ENCODE assay signal across 17 cellular contexts in the genomic region with DNA sequence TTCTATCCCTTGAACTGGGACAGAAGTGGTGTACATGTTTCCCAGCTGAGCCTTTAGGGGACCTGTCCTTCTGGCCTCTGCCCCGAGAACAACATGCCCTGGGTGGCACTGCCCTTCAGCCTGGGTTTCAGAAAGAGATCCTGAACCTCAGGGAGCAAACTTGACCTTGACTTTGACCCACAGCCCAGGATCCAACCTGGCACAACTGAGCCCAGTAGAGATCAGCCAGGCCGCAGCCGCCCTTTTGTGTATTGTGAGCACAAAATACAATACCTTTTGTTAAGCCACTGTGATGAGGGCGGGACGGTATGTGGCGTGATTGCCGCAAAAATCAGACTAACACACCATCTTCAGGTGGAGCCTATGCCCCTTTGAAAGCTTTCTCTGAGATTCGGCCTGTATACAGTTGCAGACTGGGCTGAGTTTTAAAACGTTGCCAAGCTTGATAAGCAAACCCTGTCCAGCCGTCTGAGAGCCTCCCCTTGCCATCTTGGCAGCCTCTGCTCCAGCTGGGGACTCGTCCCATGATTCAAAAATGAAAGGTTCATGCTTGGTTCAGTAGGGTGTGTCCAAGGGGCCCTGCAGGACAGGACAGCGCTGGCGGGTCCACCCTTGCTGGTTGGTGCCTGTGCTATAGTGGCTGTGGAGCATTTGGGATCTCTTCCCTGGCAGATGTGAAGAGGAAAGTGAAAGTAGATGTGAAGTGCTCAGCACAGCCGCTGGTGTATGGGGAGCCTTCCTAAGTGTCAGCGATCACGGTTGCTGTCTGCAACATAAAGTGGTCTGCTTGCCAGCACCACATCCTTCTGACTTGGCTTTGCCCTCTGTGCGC. TPM values are rescaled to one million over a fixed set of nuclear protein-coding genes. Genes with fewer than 3 reads are reported as not detected.
DNase-seq lines count a peak whose midpoint lies in the region; ATAC-seq and TF ChIP-seq lines count a peak whose summit lies in the region.
"Had no signal": no experiment of that assay in that cellular context is flagged by ENCODE, and none has a peak within 500 bp of the region (broad histone marks: within the 10 kb centered on the region; RNA-seq: fewer than 3 reads in every experiment).

No MANE protein-coding gene starts in this region.

- peak overlapping the region; percentile 27 for H3K9ac ChIP-seq in IMR-90 (ENCODE audit: low read depth, low read length)

- H3K79me1 ChIP-seq in IMR-90 (ENCODE audit: low read depth in 1 of 2, low read length in 2 of 2): no peaks in the 10 kb centered on the region

- H3K4ac ChIP-seq in IMR-90 (ENCODE audit: low read depth, low read length): peak overlapping the region; percentile 66

- dilution Hi-C loops in IMR-90 (cut with HindIII; ENCODE audit: low sequenced_read_pairs, unreplicated experiment): no loop called here

- H2BK20ac ChIP-seq in IMR-90 (ENCODE audit: low read depth, low read length): peak overlapping the region; percentile 75

- DNase-seq in IMR-90 (peak; percentile 64), ascending aorta (ENCODE audit: low spot score in 2 of 2) (peak in 1 of 2 donors; percentile 65), right atrium auricular region (ENCODE audit: low spot score) (no peak), thoracic aorta (ENCODE audit: low spot score) (no peak), D341Med (ENCODE audit: low spot score) (no peak)
- DNase-seq in NK-92 treated with Interleukin-12 subunit alpha and Interleukin-12 subunit beta, amount 100 ng/mL, for 24 hours (lab: John Stamatoyannopoulos, UW): no peak
- no peak for DNase-seq in stimulated activated naive CD8-positive, alpha-beta T cell treated with anti-CD3 and anti-CD28 coated beads, Interleukin-15, Interleukin-2, amounts not matched to agents 100 U/mL and 50 U/mL, for 24 hours
- DNase-seq: activated CD4-positive, alpha-beta T cell treated with anti-CD3 and anti-CD28 coated beads for 36 hours; activated T-cell treated with anti-CD3 and anti-CD28 coated beads, Interleukin-2, amount 50 U/mL, for 72 hours; COR-L47; kidney glomerular epithelial cell; natural killer cell; NCI-H1436; NCI-H446; PC-3; sigmoid colon; T-helper 1 cell had no signal

- peak overlapping the region; percentile 91 for H2AK9ac ChIP-seq in IMR-90 (replicated peaks; ENCODE audit: low read depth, low read length, poor library complexity)

- no peak for TF ChIP-seq POLR2A in IMR-90 (IDR thresholded peaks at IDR 0.05; ENCODE audit: low read depth, low read length)

- H3K56ac ChIP-seq in IMR-90 (ENCODE audit: extremely low read depth, insufficient read depth, low read length): peak overlapping the region; percentile 9; the same call in 1 of the 2 replicates

- H2BK120ac ChIP-seq in IMR-90 (ENCODE audit: low read depth, low read length): peak overlapping the region; percentile 80

- peak overlapping the region; percentile 90 for H3K14ac ChIP-seq in IMR-90 (replicated peaks; ENCODE audit: low read depth, low read length)

- H2BK5ac ChIP-seq in IMR-90 (ENCODE audit: low read depth, low read length, poor library complexity, severe bottlenecking): peak overlapping the region; percentile 3

- H4K91ac ChIP-seq in IMR-90 (ENCODE audit: insufficient read depth, low read depth, low read length): peak overlapping the region; percentile 77

- in situ Hi-C loops in IMR-90 (cut with MboI; ENCODE audit: low sequenced_read_pairs): no loop called here

- H3K9me1 ChIP-seq in IMR-90 (ENCODE audit: insufficient read depth, low read length): peaks cover 4% of the 10 kb centered on the region; the same call in 1 of the 2 replicates

- H2BK15ac ChIP-seq in IMR-90 (ENCODE audit: low read depth, low read length): peak overlapping the region; percentile 66; the same call in 2 of the 3 replicates

- H3K36me3 ChIP-seq in IMR-90 (ENCODE audit: control insufficient read depth, insufficient read depth, low read length) (no peaks in the 10 kb centered on the region), ascending aorta (no peaks in the 10 kb centered on the region), right atrium auricular region (no peaks in the 10 kb centered on the region), thoracic aorta (no peaks in the 10 kb centered on the region)
- H3K36me3 ChIP-seq: sigmoid colon had no signal

- peak overlapping the region; percentile 95 for H3K4me2 ChIP-seq in IMR-90 (ENCODE audit: low read depth, low read length)

- intact Hi-C loops in IMR-90 (cut with micrococcal nuclease): no loop called here
- intact Hi-C loops in ascending aorta (cut with DNase I): loop anchor here (5.0 kb wide), 1 partner anchor 34 kb away; no protein-coding TSS in a partner anchor

- BruUV-seq in IMR-90 (replicated peaks; lab: Mats Ljungman, UMichigan): no TSS peak

- peak overlapping the region; percentile 70 to 74; a peak in 3 of 4 replicates for H4K8ac ChIP-seq in IMR-90 (ENCODE audit: low read depth in 2 of 2, low read length in 2 of 2)

- 64% methylated on average over 2 of the region's 17 CpGs; no CpG with 5 or more reads in 1 of the 2 experiments for WGBS in IMR-90 (ENCODE audit: extremely low coverage in 2 of 2, insufficient read length in 1 of 2), 2 experiments

- ATAC-seq in IMR-90 (ENCODE audit: low read depth): peak; percentile 95
- no peak for ATAC-seq in thoracic aorta (ENCODE audit: insufficient number of reproducible peaks, low FRiP score, low read depth)
- no peak for ATAC-seq in stimulated activated naive CD8-positive, alpha-beta T cell treated with anti-CD3 and anti-CD28 coated beads, Interleukin-15, Interleukin-2, amounts not matched to agents 100 U/mL and 50 U/mL, for 24 hours
- ATAC-seq: activated CD4-positive, alpha-beta T cell treated with anti-CD3 and anti-CD28 coated beads for 36 hours; activated T-cell treated with anti-CD3 and anti-CD28 coated beads, Interleukin-2, amount 50 U/mL, for 72 hours; natural killer cell; PC-3 had no signal

- H3K4me3 ChIP-seq in IMR-90 (ENCODE audit: insufficient read depth, low read depth, low read length): peak overlapping the region; percentile 16
- H3K4me3 ChIP-seq in ascending aorta: peak overlapping the region; percentile 32 to 60
- H3K4me3 ChIP-seq in right atrium auricular region: peak overlapping the region; percentile 1 to 29
- H3K4me3 ChIP-seq in thoracic aorta: peak overlapping the region; percentile 66

- POLR2A ChIA-PET in IMR-90 (lab: Charles Lee; ENCODE audit: unreplicated experiment): no interaction called here

- H3K9me3 ChIP-seq in IMR-90 (ENCODE audit: control insufficient read depth, insufficient read depth, low read length): peaks cover 4% of the 10 kb centered on the region; the same call in 1 of the 2 replicates
- H3K9me3 ChIP-seq in ascending aorta: no peaks in the 10 kb centered on the region
- H3K9me3 ChIP-seq in right atrium auricular region: no peaks in the 10 kb centered on the region
- H3K9me3 ChIP-seq in thoracic aorta: no peaks in the 10 kb centered on the region
- H3K9me3 ChIP-seq: sigmoid colon had no signal

- TF ChIP-seq RAD21 in IMR-90 (IDR thresholded peaks at IDR 0.05; ENCODE audit: low read length): no peak

- H3K18ac ChIP-seq in IMR-90 (ENCODE audit: low read depth, low read length): peak overlapping the region; percentile 72

- peak overlapping the region; percentile 81 for H3K23ac ChIP-seq in IMR-90 (ENCODE audit: low read depth, low read length)

- peak overlapping the region; percentile 75 for H4K5ac ChIP-seq in IMR-90 (ENCODE audit: low read depth, low read length)

- H3K27ac ChIP-seq in IMR-90 (ENCODE audit: insufficient read depth, low read length) (no peak overlapping the region; the same call in 1 of the 2 replicates), ascending aorta (peak overlapping the region; percentile 54 to 75), right atrium auricular region (peak overlapping the region; percentile 13 to 24), thoracic aorta (peak overlapping the region; percentile 68 to 75)
- H3K27ac ChIP-seq: sigmoid colon had no signal

- peak overlapping the region; percentile 85 for H2AFZ ChIP-seq in IMR-90 (replicated peaks; ENCODE audit: low read length, poor library complexity)

- TF ChIP-seq CTCF in IMR-90 (conservative IDR thresholded peaks at IDR 0.05; ENCODE audit: low read depth, low read length): no peak
- no peak for TF ChIP-seq CTCF in ascending aorta (IDR thresholded peaks at IDR 0.05)
- no peak for TF ChIP-seq CTCF in right atrium auricular region (IDR thresholded peaks at IDR 0.05)
- no peak for TF ChIP-seq CTCF in thoracic aorta (IDR thresholded peaks at IDR 0.05)

- H4K20me1 ChIP-seq in IMR-90 (ENCODE audit: insufficient read depth, low read length): no peaks in the 10 kb centered on the region

- CTCF ChIA-PET in IMR-90 (lab: Yijun Ruan, JAX): interaction anchor here (1.1 kb wide), 1 partner anchor 11 kb away, joined by 3 read pairs; no protein-coding TSS in a partner anchor

- H3K4me1 ChIP-seq in IMR-90 (ENCODE audit: control insufficient read depth, insufficient read depth, low read length) (peaks cover 7% of the 10 kb centered on the region), ascending aorta (peaks cover 0 to 10% of the 10 kb centered on the region in 2 donors), right atrium auricular region (no peaks in the 10 kb centered on the region), thoracic aorta (ENCODE audit: control insufficient read depth in 1 of 2, low read depth in 2 of 2) (peaks cover 4 to 37% of the 10 kb centered on the region in 2 donors)
- H3K4me1 ChIP-seq: sigmoid colon had no signal

- H2AK5ac ChIP-seq in IMR-90 (ENCODE audit: low read depth, low read length): peak overlapping the region; percentile 72

- no peaks in the 10 kb centered on the region for H3K27me3 ChIP-seq in IMR-90 (ENCODE audit: control insufficient read depth, insufficient read depth, low read length)
- H3K27me3 ChIP-seq in ascending aorta: no peaks in the 10 kb centered on the region
- H3K27me3 ChIP-seq in right atrium auricular region: no peaks in the 10 kb centered on the region
- no peaks in the 10 kb centered on the region for H3K27me3 ChIP-seq in thoracic aorta (replicated peaks; ENCODE audit: insufficient read depth)

TF ChIP-seq in IMR-90, 13 proteins besides CTCF, POLR2A, EP300 and RAD21 (continues in another document):
- no peak for TF ChIP-seq SMC3 (IDR thresholded peaks at IDR 0.05; ENCODE audit: low read depth, low read length)

RNA-seq across cellular contexts. Expression of a gene that starts 40.3 kb away (rescaled TPM):
- total RNA-seq in IMR-90 (2012; rRNA removed) (15.2 and 23.9 TPM in 2 replicates), ascending aorta (35.7 TPM), right atrium auricular region (1 to 10 TPM in 1 of 2 donors, under 1 TPM in 1; 0.85 to 1.3 TPM), thoracic aorta (10 to 100 TPM; 52.1 to 52.8 TPM)
- 25.8 and 29.9 TPM in 2 replicates for polyA plus RNA-seq in IMR-90 (2012; rRNA removed)
- polyA plus RNA-seq in IMR-90 (2012; cell fraction: cytosol; rRNA removed): 59.6 and 70.0 TPM in 2 replicates
- polyA plus RNA-seq in IMR-90 (2012; cell fraction: nucleus; rRNA removed; ENCODE audit: low replicate concordance): 22.9 and 59.6 TPM in 2 replicates
- total RNA-seq: activated CD4-positive, alpha-beta T cell treated with anti-CD3 and anti-CD28 coated beads for 36 hours had no signal

RNA-seq across cellular contexts. Expression of a gene that starts 52.0 kb away (rescaled TPM):
- total RNA-seq in IMR-90 (2012; rRNA removed): 0.90 and 1.1 TPM in 2 replicates
- polyA plus RNA-seq in IMR-90 (2012; rRNA removed): 6.4 and 9.2 TPM in 2 replicates
- polyA plus RNA-seq in IMR-90 (2012; cell fraction: cytosol; rRNA removed): 5.5 and 8.7 TPM in 2 replicates
- polyA plus RNA-seq in IMR-90 (2012; cell fraction: nucleus; rRNA removed; ENCODE audit: low replicate concordance): 4.3 and 7.4 TPM in 2 replicates
- total RNA-seq in ascending aorta: 57.2 TPM
- 1 to 10 TPM; 2.6 to 2.9 TPM for total RNA-seq in right atrium auricular region
- 10 to 100 TPM; 54.5 to 60.7 TPM for total RNA-seq in thoracic aorta
- total RNA-seq: activated CD4-positive, alpha-beta T cell treated with anti-CD3 and anti-CD28 coated beads for 36 hours; activated T-cell treated with anti-CD3 and anti-CD28 coated beads, Interleukin-2, amount 50 U/mL, for 72 hours; PC-3 had no signal

Comparison
In these comparisons a context has a peak if more than half of its experiments do, and no peak if none do; other contexts are left out.
1. H3K4me3 ChIP-seq: peak in every context shown above with its lines; median percentile 66 in thoracic aorta; 46 in ascending aorta; 16 in IMR-90; 15 in right atrium auricular region.
2. RNA of a gene that starts 52.0 kb away (total RNA-seq): 54.5 to 60.7 TPM in thoracic aorta and 57.2 TPM in ascending aorta (single experiment); 2.6 to 2.9 TPM in right atrium auricular region and 0.90 to 1.1 TPM in IMR-90; every median in the first group is over 10 times any median in the second.